Comparison of ENCODE assay signal across 12 cellular contexts in genomic region chr7:30166155-30166840, GRCh38. TPM values are rescaled to one million over a fixed set of nuclear protein-coding genes. Genes with fewer than 3 reads are reported as not detected.
DNase-seq lines count a peak whose midpoint lies in the region; ATAC-seq, FAIRE-seq and TF ChIP-seq lines count a peak whose summit lies in the region.
"Had no signal": no experiment of that assay in that cellular context is flagged by ENCODE, and none has a peak within 500 bp of the region (broad histone marks: within the 10 kb centered on the region; RNA-seq: fewer than 3 reads in every experiment).

No MANE protein-coding gene starts in this region.

- H3K27ac Mint-ChIP-seq in astrocyte (ENCODE audit: unreplicated experiment): peak overlapping the region; percentile 21
- no peak overlapping the region for H3K27ac Mint-ChIP-seq in activated naive CD8-positive, alpha-beta T cell treated with anti-CD3 and anti-CD28 coated beads for 36 hours

- ATAC-seq in lower lobe of right lung: peak; percentile 53 to 65

- no peak overlapping the region for H3K4me3 ChIP-seq in astrocyte (ENCODE audit: insufficient read depth, low read depth, low read length)
- H3K4me3 ChIP-seq in lower lobe of right lung: no peak overlapping the region
- no peak overlapping the region for H3K4me3 ChIP-seq in urinary bladder (ENCODE audit: low read depth, low read length)
- H3K4me3 ChIP-seq: right atrium auricular region, uterus had no signal

- TF ChIP-seq CTCF in astrocyte (IDR thresholded peaks at IDR 0.05; ENCODE audit: insufficient read depth, low read depth, low read length): no peak
- TF ChIP-seq CTCF in lower lobe of right lung (IDR thresholded peaks at IDR 0.05): no peak

- H3K27me3 ChIP-seq in astrocyte (ENCODE audit: insufficient read depth, low read length) (peaks cover 5% of the 10 kb centered on the region), lower lobe of right lung (ENCODE audit: low read depth) (no peaks in the 10 kb centered on the region)
- H3K27me3 ChIP-seq: right atrium auricular region, uterus had no signal

- no peaks in the 10 kb centered on the region for H3K9me3 Mint-ChIP-seq in astrocyte (ENCODE audit: unreplicated experiment)
- no peaks in the 10 kb centered on the region for H3K9me3 Mint-ChIP-seq in activated naive CD8-positive, alpha-beta T cell treated with anti-CD3 and anti-CD28 coated beads for 36 hours

- H3K9ac ChIP-seq in astrocyte (ENCODE audit: low read length): no peak overlapping the region

- intact Hi-C loops in lower lobe of right lung (cut with DNase I): no loop called here

- no peak for FAIRE-seq in astrocyte (lab: Jason Lieb, UNC)

- H3K4me1 Mint-ChIP-seq in astrocyte (ENCODE audit: low read depth, unreplicated experiment): peaks cover 40% of the 10 kb centered on the region
- peaks cover 22% of the 10 kb centered on the region for H3K4me1 Mint-ChIP-seq in activated naive CD8-positive, alpha-beta T cell treated with anti-CD3 and anti-CD28 coated beads for 36 hours

- peaks cover 6% of the 10 kb centered on the region for H3K27me3 Mint-ChIP-seq in astrocyte (ENCODE audit: low read depth, unreplicated experiment)
- no peaks in the 10 kb centered on the region for H3K27me3 Mint-ChIP-seq in activated naive CD8-positive, alpha-beta T cell treated with anti-CD3 and anti-CD28 coated beads for 36 hours

- peak; percentile 69 for DNase-seq in SIG-M5 treated with dmso at 0.1 percent for 504 hours (lab: John Stamatoyannopoulos, UW; ENCODE audit: unreplicated experiment)
- no peak for DNase-seq in SIG-M5 (lab: John Stamatoyannopoulos, UW)
- DNase-seq in astrocyte (ENCODE audit: low read depth): no peak
- DNase-seq in lower lobe of right lung: peak; percentile 60
- DNase-seq in hepatic stellate cell (ENCODE audit: low spot score): no peak
- DNase-seq in activated naive CD8-positive, alpha-beta T cell treated with anti-CD3 and anti-CD28 coated beads for 36 hours: no peak
- no peak for DNase-seq in kidney tubule cell (ENCODE audit: low spot score)
- DNase-seq: head of caudate nucleus, mesenchymal stem cell, uterus had no signal

- H3K9me3 ChIP-seq in astrocyte (ENCODE audit: insufficient read depth, low read depth, low read length) (no peaks in the 10 kb centered on the region), lower lobe of right lung (no peaks in the 10 kb centered on the region)
- H3K9me3 ChIP-seq: right atrium auricular region, uterus had no signal

- no peaks in the 10 kb centered on the region for H3K36me3 ChIP-seq in astrocyte (ENCODE audit: insufficient read depth, low read length)
- no peaks in the 10 kb centered on the region for H3K36me3 ChIP-seq in lower lobe of right lung
- H3K36me3 ChIP-seq in urinary bladder (ENCODE audit: insufficient read depth): no peaks in the 10 kb centered on the region
- H3K36me3 ChIP-seq: right atrium auricular region, uterus had no signal

- peaks cover 33% of the 10 kb centered on the region for H3K4me1 ChIP-seq in astrocyte (ENCODE audit: insufficient read depth, low read length)
- peaks cover 42% of the 10 kb centered on the region for H3K4me1 ChIP-seq in lower lobe of right lung
- H3K4me1 ChIP-seq in urinary bladder (ENCODE audit: insufficient read depth): no peaks in the 10 kb centered on the region
- H3K4me1 ChIP-seq: uterus had no signal

- H3K4me3 Mint-ChIP-seq in astrocyte (ENCODE audit: unreplicated experiment): no peak overlapping the region
- no peak overlapping the region for H3K4me3 Mint-ChIP-seq in activated naive CD8-positive, alpha-beta T cell treated with anti-CD3 and anti-CD28 coated beads for 36 hours

- no peak overlapping the region for H3K4me2 ChIP-seq in astrocyte (ENCODE audit: low read length)

- 89% methylated on average over 12 of the region's 12 CpGs for WGBS in urinary bladder

- H3K27ac ChIP-seq in astrocyte (ENCODE audit: low read depth, low read length) (no peak overlapping the region), lower lobe of right lung (peak overlapping the region; percentile 34), urinary bladder (ENCODE audit: low read depth) (peak overlapping the region; percentile 49)
- H3K27ac ChIP-seq: right atrium auricular region, uterus had no signal

- no peaks in the 10 kb centered on the region for H4K20me1 ChIP-seq in astrocyte (ENCODE audit: insufficient read depth, low read length)

- no peak overlapping the region for H2AFZ ChIP-seq in astrocyte (ENCODE audit: low read depth, low read length)

- H3K79me2 ChIP-seq in astrocyte (ENCODE audit: insufficient read depth, low read length): no peaks in the 10 kb centered on the region

- H3K36me3 Mint-ChIP-seq in astrocyte (ENCODE audit: low read depth, unreplicated experiment): peaks cover 9% of the 10 kb centered on the region
- H3K36me3 Mint-ChIP-seq in activated naive CD8-positive, alpha-beta T cell treated with anti-CD3 and anti-CD28 coated beads for 36 hours: no peaks in the 10 kb centered on the region

RNA-seq across cellular contexts. Expression of gene MTURN, which starts 31.5 kb away (rescaled TPM):
- 8.4 and 9.3 TPM in 2 replicates for total RNA-seq in astrocyte
- total RNA-seq in lower lobe of right lung: 39.4 TPM
- total RNA-seq in urinary bladder: 55.6 TPM
- polyA plus RNA-seq in urinary bladder: 55.6 TPM
- total RNA-seq in activated naive CD8-positive, alpha-beta T cell treated with anti-CD3 and anti-CD28 coated beads for 36 hours: 1 to 10 TPM; 2.2 to 2.3 TPM

Comparison
In these comparisons a context has a peak if more than half of its experiments do, and no peak if none do; other contexts are left out.
1. DNase-seq: peak in SIG-M5 treated with dmso at 0.1 percent for 504 hours (single experiment) and lower lobe of right lung (single experiment); none in SIG-M5 (single experiment), astrocyte (single experiment), hepatic stellate cell (single experiment), activated naive CD8-positive, alpha-beta T cell treated with anti-CD3 and anti-CD28 coated beads for 36 hours (single experiment) and kidney tubule cell (single experiment).